12 cellular contexts compared by ENCODE assay signal in genomic region chr14:75242546-75243273, GRCh38. TPM values are rescaled to one million over a fixed set of nuclear protein-coding genes. Genes with fewer than 3 reads are reported as not detected.
DNase-seq lines count a peak whose midpoint lies in the region; ATAC-seq, FAIRE-seq and TF ChIP-seq lines count a peak whose summit lies in the region.
"Had no signal": no experiment of that assay in that cellular context is flagged by ENCODE, and none has a peak within 500 bp of the region (broad histone marks: within the 10 kb centered on the region; RNA-seq: fewer than 3 reads in every experiment).

No MANE protein-coding gene starts in this region.

- no peaks in the 10 kb centered on the region for H3K27me3 ChIP-seq in esophagus squamous epithelium
- H3K27me3 ChIP-seq in prostate gland (replicated peaks; ENCODE audit: insufficient read depth): no peaks in the 10 kb centered on the region
- H3K27me3 ChIP-seq: upper lobe of left lung had no signal

- DNase-seq in NCI-H446 treated with DMSO at 0.1 percent for 48 hours (lab: John Stamatoyannopoulos, UW): peak; percentile 88
- no peak for DNase-seq in esophagus squamous epithelium (lab: John Stamatoyannopoulos, UW)
- peak; percentile 63 for DNase-seq in prostate gland (ENCODE audit: low spot score)
- no peak for DNase-seq in SIG-M5 (lab: John Stamatoyannopoulos, UW)
- DNase-seq in stimulated activated CD4-positive, alpha-beta T cell treated with anti-CD3 and anti-CD28 coated beads, Interleukin-4, amount 100 ng/mL, for 24 hours: no peak
- DNase-seq in natural killer cell treated with Interleukin-12 subunit alpha and Interleukin-12 subunit beta and Interleukin-15 and Interleukin-18, amount 100 ng/mL, for 72 hours (ENCODE audit: low spot score): no peak
- DNase-seq in NCI-H2029 (lab: John Stamatoyannopoulos, UW): no peak
- DNase-seq: activated naive CD8-positive, alpha-beta T cell treated with anti-CD3 and anti-CD28 coated beads, Interleukin-2, amount 10 ng/mL, durations not matched to agents 7 days and 5 days; H9; upper lobe of left lung had no signal

- WGBS in esophagus squamous epithelium, 2 donors: 29 to 46% methylated on average over 11 to 12 of the region's 12 CpGs
- 30% methylated on average over 12 of the region's 12 CpGs for WGBS in prostate gland

- no peaks in the 10 kb centered on the region for H3K9me3 ChIP-seq in esophagus squamous epithelium
- H3K9me3 ChIP-seq in prostate gland: no peaks in the 10 kb centered on the region
- H3K9me3 ChIP-seq: upper lobe of left lung had no signal

- no peaks in the 10 kb centered on the region for H3K36me3 Mint-ChIP-seq in natural killer cell treated with Interleukin-12 subunit alpha and Interleukin-12 subunit beta and Interleukin-15 and Interleukin-18, amount 100 ng/mL, for 72 hours
- H3K36me3 Mint-ChIP-seq: activated naive CD8-positive, alpha-beta T cell treated with anti-CD3 and anti-CD28 coated beads, Interleukin-2, amount 10 ng/mL, durations not matched to agents 7 days and 5 days had no signal

- H3K4me3 Mint-ChIP-seq in natural killer cell treated with Interleukin-12 subunit alpha and Interleukin-12 subunit beta and Interleukin-15 and Interleukin-18, amount 100 ng/mL, for 72 hours: no peak overlapping the region
- H3K4me3 Mint-ChIP-seq: activated naive CD8-positive, alpha-beta T cell treated with anti-CD3 and anti-CD28 coated beads, Interleukin-2, amount 10 ng/mL, durations not matched to agents 7 days and 5 days; H9; IgD-negative memory B cell had no signal

- TF ChIP-seq POLR2A in esophagus squamous epithelium (IDR thresholded peaks at IDR 0.05) (no peak), prostate gland (IDR thresholded peaks at IDR 0.05) (no peak)

- TF ChIP-seq CTCF in esophagus squamous epithelium (IDR thresholded peaks at IDR 0.05): no peak
- no peak for TF ChIP-seq CTCF in prostate gland (IDR thresholded peaks at IDR 0.05)

- peaks cover 13 to 17% of the 10 kb centered on the region in 2 donors for H3K4me1 Mint-ChIP-seq in natural killer cell treated with Interleukin-12 subunit alpha and Interleukin-12 subunit beta and Interleukin-15 and Interleukin-18, amount 100 ng/mL, for 72 hours (ENCODE audit: low read depth in 2 of 2)

- peak overlapping the region; percentile 67 to 86 (median 84) for H3K27ac ChIP-seq in esophagus squamous epithelium
- H3K27ac ChIP-seq in prostate gland: peak overlapping the region; percentile 49 to 52
- H3K27ac ChIP-seq: upper lobe of left lung had no signal

- H3K4me3 ChIP-seq in esophagus squamous epithelium (no peak overlapping the region), prostate gland (no peak overlapping the region)
- H3K4me3 ChIP-seq: upper lobe of left lung had no signal

- intact Hi-C loops in esophagus squamous epithelium (cut with DNase I) (loop anchor here (10.0 kb wide), 1 partner anchor 52 kb away; no protein-coding TSS in a partner anchor), prostate gland (cut with DNase I) (loop anchor here (5.0 kb wide), 1 partner anchor 55 kb away; no protein-coding TSS in a partner anchor)

- no peaks in the 10 kb centered on the region for H3K27me3 Mint-ChIP-seq in natural killer cell treated with Interleukin-12 subunit alpha and Interleukin-12 subunit beta and Interleukin-15 and Interleukin-18, amount 100 ng/mL, for 72 hours

- H3K36me3 ChIP-seq in esophagus squamous epithelium (no peaks in the 10 kb centered on the region), prostate gland (no peaks in the 10 kb centered on the region)
- H3K36me3 ChIP-seq: upper lobe of left lung had no signal

- peaks cover 3 to 79% (median 38%) of the 10 kb centered on the region in 3 donors for H3K4me1 ChIP-seq in esophagus squamous epithelium
- H3K4me1 ChIP-seq in prostate gland (replicated peaks): no peaks in the 10 kb centered on the region

- ATAC-seq in natural killer cell treated with Interleukin-12 subunit alpha and Interleukin-12 subunit beta and Interleukin-15 and Interleukin-18, amount 100 ng/mL, for 72 hours: no peak

- peak; percentile 95 for FAIRE-seq in G401.6 (lab: Jason Lieb, UNC)

- H3K9me3 Mint-ChIP-seq in natural killer cell treated with Interleukin-12 subunit alpha and Interleukin-12 subunit beta and Interleukin-15 and Interleukin-18, amount 100 ng/mL, for 72 hours: no peaks in the 10 kb centered on the region
- H3K9me3 Mint-ChIP-seq: activated naive CD8-positive, alpha-beta T cell treated with anti-CD3 and anti-CD28 coated beads, Interleukin-2, amount 10 ng/mL, durations not matched to agents 7 days and 5 days; H9; IgD-negative memory B cell had no signal

- no peak overlapping the region for H3K27ac Mint-ChIP-seq in natural killer cell treated with Interleukin-12 subunit alpha and Interleukin-12 subunit beta and Interleukin-15 and Interleukin-18, amount 100 ng/mL, for 72 hours
- H3K27ac Mint-ChIP-seq: activated naive CD8-positive, alpha-beta T cell treated with anti-CD3 and anti-CD28 coated beads, Interleukin-2, amount 10 ng/mL, durations not matched to agents 7 days and 5 days; H9; IgD-negative memory B cell had no signal

RNA-seq across cellular contexts. Expression of gene FOS, which starts 35.9 kb away (rescaled TPM):
- total RNA-seq in esophagus squamous epithelium (100 to 1,000 TPM in 1 of 4 donors, 10 to 100 TPM in 3; 62.2 to 181 (median 88.6) TPM), prostate gland (100 to 1,000 TPM in 1 of 2 donors, 10 to 100 TPM in 1; 73.9 to 127 TPM)
- total RNA-seq in natural killer cell treated with Interleukin-12 subunit alpha and Interleukin-12 subunit beta and Interleukin-15 and Interleukin-18, amount 100 ng/mL, for 72 hours: 10 to 100 TPM; 25.3 to 35.2 TPM

Comparison
In these comparisons a context has a peak if more than half of its experiments do, and no peak if none do; other contexts are left out.
1. DNase-seq: peak in NCI-H446 treated with DMSO at 0.1 percent for 48 hours (single experiment) and prostate gland (single experiment); none in esophagus squamous epithelium (single experiment), SIG-M5 (single experiment), stimulated activated CD4-positive, alpha-beta T cell treated with anti-CD3 and anti-CD28 coated beads, Interleukin-4, amount 100 ng/mL, for 24 hours (single experiment), natural killer cell treated with Interleukin-12 subunit alpha and Interleukin-12 subunit beta and Interleukin-15 and Interleukin-18, amount 100 ng/mL, for 72 hours (single experiment) and NCI-H2029 (single experiment).